In the genomic region with DNA sequence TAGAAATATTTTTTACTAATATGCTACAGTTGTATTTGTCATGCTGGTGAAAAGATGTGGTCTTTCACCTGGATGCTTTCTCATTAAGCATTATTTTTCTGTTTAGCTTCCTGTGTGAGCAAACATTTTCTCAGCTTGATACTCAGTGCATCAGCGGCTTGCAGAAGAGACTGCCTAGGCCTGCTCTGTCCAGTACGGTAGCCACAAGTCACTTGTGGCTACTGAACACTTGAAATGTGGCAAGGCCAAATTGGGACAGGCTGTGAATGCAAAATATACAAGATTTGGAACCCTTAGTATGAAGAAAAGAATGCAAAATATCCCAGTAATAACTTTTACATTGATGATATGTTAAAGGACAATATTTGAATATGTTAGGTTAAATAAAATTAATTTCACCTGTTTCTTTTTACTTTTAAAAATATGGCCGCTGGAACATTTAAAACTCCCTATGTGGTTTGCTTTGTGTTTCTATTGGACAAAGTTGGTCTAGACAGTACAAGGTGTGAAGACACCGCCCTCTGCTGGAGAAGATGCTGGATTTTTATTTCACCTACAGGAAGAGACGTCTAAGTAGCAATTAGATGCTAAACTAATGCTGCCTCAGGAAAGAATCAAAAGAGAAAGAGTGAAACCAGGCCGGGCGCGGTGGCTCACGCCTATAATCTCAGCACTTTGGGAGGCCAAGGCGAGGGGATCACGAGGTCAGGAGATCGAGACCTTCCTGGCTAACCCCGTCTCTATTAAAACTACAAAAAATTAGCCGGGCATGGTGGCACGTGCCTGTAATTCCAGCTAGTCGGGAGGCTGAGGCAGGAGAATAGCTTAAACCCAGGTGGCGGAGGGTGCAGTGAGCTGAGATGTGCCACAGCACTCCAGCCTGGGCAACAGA, we compare ENCODE assay signal across 8 cellular contexts. TPM values are rescaled to one million over a fixed set of nuclear protein-coding genes. Genes with fewer than 3 reads are reported as not detected.
A peak's percentile ranks its signal among the peaks of the same experiment; 100 is the strongest.
DNase-seq lines count a peak whose midpoint lies in the region; ATAC-seq, FAIRE-seq and TF ChIP-seq lines count a peak whose summit lies in the region.

No MANE protein-coding gene starts in this region.

- no peaks in the 10 kb centered on the region for H3K9me3 ChIP-seq in HepG2 (ENCODE audit: low read length)

- 0 out of 2 replicates have a peak, but pooled peaks cover 9% of the 10 kb centered on the region for H3K4me1 ChIP-seq in HepG2 (ENCODE audit: insufficient read depth, low read length)

- H3K27me3 ChIP-seq in HepG2 (ENCODE audit: control insufficient read depth in 1 of 2, insufficient read depth in 2 of 2, low read length in 2 of 2) = no peaks in the 10 kb centered on the region; a peak in 1 of 5 replicates

- ATAC-seq in HG02870 (IDR thresholded peaks at IDR 0.05; ENCODE audit: unreplicated experiment) (peak; percentile 35), HepG2 (peak; percentile 90), GM21528 (IDR thresholded peaks at IDR 0.05; ENCODE audit: low FRiP score, unreplicated experiment) (no peak)

- TF ChIP-seq POLR2A in HepG2 (IDR thresholded peaks at IDR 0.05; ENCODE audit: insufficient read depth in 1 of 2, low read depth in 2 of 2, low read length in 2 of 2) = no peak

- no peaks in the 10 kb centered on the region for H3K79me2 ChIP-seq in HepG2 (ENCODE audit: insufficient read depth, low read length)

- H2AFZ ChIP-seq in HepG2 (ENCODE audit: low read length) = no peak overlapping the region

- BruUV-seq in HepG2 (replicated peaks; lab: Mats Ljungman, UMichigan) = no TSS peak

- CTCF ChIA-PET in HepG2 (lab: Yijun Ruan, JAX; ENCODE audit: low intra/inter-chr PET ratio, low total read pairs) = interaction anchor here (1.5 to 2.3 kb wide), 2 partner anchors 88 to 105 kb away, joined by 4 to 18 read pairs; a partner anchor contains a TSS

- no peak overlapping the region for H3K9ac ChIP-seq in HepG2 (ENCODE audit: insufficient read depth, low read depth, low read length)

- TF ChIP-seq CTCF in D721Med (IDR thresholded peaks at IDR 0.05; ENCODE audit: insufficient read depth, missing control alignments) (peak; percentile 75), HepG2 (CRISPR knock-in tag; IDR thresholded peaks at IDR 0.05) (peak; percentile 81)

- peak; percentile 47 for DNase-seq in D721Med (ENCODE audit: insufficient read length, low spot score)
- peak; percentile 24 to 72 for DNase-seq in NCI-H446 (lab: John Stamatoyannopoulos, UW)
- DNase-seq in activated CD4-positive, alpha-beta T cell treated with anti-CD3 and anti-CD28 coated beads for 1 hour = peak; percentile 60
- peak; percentile 79 for DNase-seq in HepG2 (ENCODE audit: low spot score)
- peak; percentile 61 to 74 (median 70) for DNase-seq in stimulated activated CD4-positive, alpha-beta T cell treated with anti-CD3 and anti-CD28 coated beads, TNF-alpha, amount 100 ng/mL, for 48 hours (ENCODE audit: low read depth in 3 of 3)

- no peak overlapping the region for H3K4me3 ChIP-seq in HepG2 (replicated peaks in 1 of 3; ENCODE audit: insufficient read depth in 1 of 3, low read depth in 2 of 3, low read length in 3 of 3)

- peak; percentile 11 for FAIRE-seq in D721Med (lab: Jason Lieb, UNC)
- FAIRE-seq in colon (lab: Jason Lieb, UNC) = peak; percentile 80
- peak; percentile 68 for FAIRE-seq in HepG2 (lab: Jason Lieb, UNC)

- no peak overlapping the region for H3K27ac ChIP-seq in HepG2 (ENCODE audit: extremely low read length, insufficient read depth, low read length)

- H4K20me1 ChIP-seq in HepG2 (ENCODE audit: insufficient read depth, low read length) = no peaks in the 10 kb centered on the region

- 24% methylated on average over 17 of the region's 17 CpGs for WGBS in HepG2 (ENCODE audit: low lambda C conversion rate)

- POLR2A ChIA-PET in HepG2 (lab: Yijun Ruan, JAX) = no interaction called here

- TF ChIP-seq RAD21 in HepG2 (CRISPR knock-in tag; IDR thresholded peaks at IDR 0.05) = peak; percentile 60

- H3K36me3 ChIP-seq in HepG2 (replicated peaks in 1 of 2; ENCODE audit: control insufficient read depth in 1 of 2, insufficient read depth in 2 of 2, low read length in 2 of 2) = no peaks in the 10 kb centered on the region

- intact Hi-C loops in HepG2 (cut with micrococcal nuclease; ENCODE audit: unreplicated experiment) = loop anchor here (1.0 to 5.0 kb wide), 3 partner anchors 88 to 136 kb away; a partner anchor contains a TSS

- in situ Hi-C loops in HepG2 (cut with HindIII; ENCODE audit: extremely low pct_ligation_motif_present, low pct_unique_long_range_greater_than_20kb) = loop anchor here (5.0 kb wide), 1 partner anchor 86 kb away; no protein-coding TSS in a partner anchor

- no peak for TF ChIP-seq EP300 in HepG2 (IDR thresholded peaks at IDR 0.05; ENCODE audit: low read depth in 2 of 2, low read length in 2 of 2)
- no peak for TF ChIP-seq EP300 in HepG2 (CRISPR knock-in tag; IDR thresholded peaks at IDR 0.05; ENCODE audit: borderline replicate concordance)

- peak overlapping the region; percentile 11; the same call in 1 of the 2 replicates for H3K4me2 ChIP-seq in HepG2 (ENCODE audit: low read depth, low read length)

TF ChIP-seq in HepG2, 621 proteins besides CTCF, POLR2A, EP300 and RAD21 (continues in another document):
- TF ChIP-seq ZNF12 (CRISPR knock-in tag; IDR thresholded peaks at IDR 0.05) (peak; percentile 46; the same call in 1 of the 2 replicates), ELF3 (CRISPR knock-in tag; IDR thresholded peaks at IDR 0.05) (0 out of 2 replicates have a peak, but pooled peaks have one; percentile 29), CBX5 (CRISPR knock-in tag; IDR thresholded peaks at IDR 0.05; ENCODE audit: borderline replicate concordance) (no peak), KAT8 (CRISPR knock-in tag; IDR thresholded peaks at IDR 0.05) (0 out of 2 replicates have a peak, but pooled peaks have one; percentile 28)

RNA-seq across cellular contexts. Expression of a gene that starts 5.3 kb away (rescaled TPM):
- 0.09 TPM in 1 of 2 replicates, not detected in the other for total RNA-seq in HepG2 (2016; rRNA removed; fragmentation: Illumina TruSeq; extraction: Trizol)
- total RNA-seq in HepG2 (2016; cell fraction: cytosol; rRNA removed; fragmentation: Illumina TruSeq; extraction: Trizol; ENCODE audit: low read depth) = not detected in 2 replicates
- not detected in 2 replicates for total RNA-seq in HepG2 (2016; cell fraction: insoluble cytoplasmic fraction; rRNA removed; fragmentation: Illumina TruSeq; extraction: Trizol)
- total RNA-seq in HepG2 (2016; cell fraction: membrane; rRNA removed; fragmentation: Illumina TruSeq; extraction: Trizol) = not detected in 2 replicates
- total RNA-seq in HepG2 (2016; cell fraction: nucleus; rRNA removed; fragmentation: Illumina TruSeq; extraction: Trizol) = not detected in 2 replicates
- polyA plus RNA-seq in HepG2 (2011; rRNA removed) = not detected in 2 replicates
- polyA plus RNA-seq in HepG2 (2011; cell fraction: cytosol; rRNA removed) = 0.12 and 0.15 TPM in 2 replicates
- polyA plus RNA-seq in HepG2 (2011; cell fraction: nucleus; rRNA removed) = 0.14 TPM in 1 of 2 replicates, not detected in the other
- polyA plus RNA-seq in HepG2 (2012) = 0.21 TPM in 1 of 2 replicates, not detected in the other
- polyA plus RNA-seq in HepG2 (2016; cell fraction: cytosol; fragmentation: Illumina TruSeq; extraction: Trizol; ENCODE audit: low read depth) = not detected in 2 replicates
- not detected in 2 replicates for polyA plus RNA-seq in HepG2 (2016; cell fraction: insoluble cytoplasmic fraction; fragmentation: Illumina TruSeq; extraction: Trizol; ENCODE audit: low read depth)
- not detected in 2 replicates for polyA plus RNA-seq in HepG2 (2016; cell fraction: membrane; fragmentation: Illumina TruSeq; extraction: Trizol; ENCODE audit: low read depth)
- not detected in 2 replicates for polyA plus RNA-seq in HepG2 (2016; cell fraction: nucleus; fragmentation: Illumina TruSeq; extraction: Trizol; ENCODE audit: insufficient read depth, low read depth)
- 0.16 and 2.3 TPM in 2 replicates for polyA minus RNA-seq in HepG2 (2011; rRNA and poly(A)+ RNA removed; ENCODE audit: low replicate concordance)
- not detected in 2 replicates for polyA minus RNA-seq in HepG2 (2011; cell fraction: cytosol; rRNA and poly(A)+ RNA removed)
- polyA minus RNA-seq in HepG2 (2011; cell fraction: nucleus; rRNA and poly(A)+ RNA removed) = not detected in 2 replicates

RNA-seq across cellular contexts. Expression of a gene that starts 30.8 kb away (rescaled TPM):
- total RNA-seq in HepG2 (2016; rRNA removed; fragmentation: Illumina TruSeq; extraction: Trizol) = 32.6 and 56.7 TPM in 2 replicates
- 7.0 and 10.6 TPM in 2 replicates for total RNA-seq in HepG2 (2016; cell fraction: cytosol; rRNA removed; fragmentation: Illumina TruSeq; extraction: Trizol; ENCODE audit: low read depth)
- 32.1 and 59.4 TPM in 2 replicates for total RNA-seq in HepG2 (2016; cell fraction: insoluble cytoplasmic fraction; rRNA removed; fragmentation: Illumina TruSeq; extraction: Trizol)
- total RNA-seq in HepG2 (2016; cell fraction: membrane; rRNA removed; fragmentation: Illumina TruSeq; extraction: Trizol) = 16.9 and 19.8 TPM in 2 replicates
- 20.7 TPM in 2 replicates for total RNA-seq in HepG2 (2016; cell fraction: nucleus; rRNA removed; fragmentation: Illumina TruSeq; extraction: Trizol)
- polyA plus RNA-seq in HepG2 (2011; rRNA removed) = 10.3 and 12.9 TPM in 2 replicates
- 4.2 and 7.4 TPM in 2 replicates for polyA plus RNA-seq in HepG2 (2011; cell fraction: cytosol; rRNA removed)
- 1.7 and 3.0 TPM in 2 replicates for polyA plus RNA-seq in HepG2 (2011; cell fraction: nucleus; rRNA removed)
- 22.7 and 30.3 TPM in 2 replicates for polyA plus RNA-seq in HepG2 (2012)
- 5.3 and 6.4 TPM in 2 replicates for polyA plus RNA-seq in HepG2 (2016; cell fraction: cytosol; fragmentation: Illumina TruSeq; extraction: Trizol; ENCODE audit: low read depth)
- 95.5 and 103 TPM in 2 replicates for polyA plus RNA-seq in HepG2 (2016; cell fraction: insoluble cytoplasmic fraction; fragmentation: Illumina TruSeq; extraction: Trizol; ENCODE audit: low read depth)
- polyA plus RNA-seq in HepG2 (2016; cell fraction: membrane; fragmentation: Illumina TruSeq; extraction: Trizol; ENCODE audit: low read depth) = 14.3 and 15.6 TPM in 2 replicates
- polyA plus RNA-seq in HepG2 (2016; cell fraction: nucleus; fragmentation: Illumina TruSeq; extraction: Trizol; ENCODE audit: insufficient read depth, low read depth) = 36.5 and 37.9 TPM in 2 replicates
- 1.3 and 3.5 TPM in 2 replicates for polyA minus RNA-seq in HepG2 (2011; rRNA and poly(A)+ RNA removed; ENCODE audit: low replicate concordance)
- polyA minus RNA-seq in HepG2 (2011; cell fraction: cytosol; rRNA and poly(A)+ RNA removed) = 10.0 and 10.2 TPM in 2 replicates
- 5.5 and 9.2 TPM in 2 replicates for polyA minus RNA-seq in HepG2 (2011; cell fraction: nucleus; rRNA and poly(A)+ RNA removed)
